In the genomic region with DNA sequence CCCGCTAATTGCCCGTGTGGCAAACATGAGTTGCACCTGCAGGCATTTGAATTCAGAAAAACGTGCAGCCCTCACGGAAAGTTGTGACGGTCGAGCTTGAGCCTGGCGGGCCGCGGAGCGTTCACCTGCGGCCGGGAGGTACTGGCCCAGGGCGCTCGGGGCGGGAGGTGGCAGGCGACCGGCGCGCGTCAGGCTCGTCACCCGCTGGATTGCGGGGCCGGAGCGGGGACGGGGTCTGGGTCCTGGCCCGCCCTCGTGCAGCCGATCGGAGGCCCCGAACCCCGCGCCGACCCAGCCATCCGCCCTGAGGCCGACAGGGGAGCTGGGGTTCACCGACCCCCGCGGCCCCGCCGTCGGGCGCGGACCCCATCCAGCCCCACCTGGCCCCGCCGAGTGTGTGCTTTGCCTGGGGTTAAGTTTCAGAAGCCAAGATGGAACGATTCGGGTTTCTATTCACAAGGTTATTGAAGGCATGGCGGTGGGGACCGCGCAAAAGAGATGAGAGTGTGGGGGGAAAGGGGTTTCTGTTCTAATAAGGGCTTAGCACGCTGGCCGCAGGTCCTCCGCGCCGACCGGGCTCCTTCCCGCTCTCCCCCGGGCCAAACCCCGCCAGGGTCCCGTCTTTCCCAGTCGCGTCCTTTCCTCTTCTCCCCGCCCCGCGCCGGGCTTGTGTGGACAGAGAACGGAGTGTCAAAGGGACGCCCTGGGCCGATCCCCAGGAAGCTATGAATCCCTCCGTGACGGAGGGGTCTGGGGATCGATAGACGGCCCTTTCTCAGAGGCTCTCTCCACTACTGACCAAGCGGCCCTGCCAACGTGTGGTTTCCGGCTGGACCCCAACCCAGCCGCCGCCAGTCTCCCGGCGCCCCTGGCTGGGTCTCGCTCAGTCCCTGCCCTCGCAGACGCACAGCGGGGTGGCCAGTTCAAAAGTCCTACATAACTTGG, we compare ENCODE assay signal across 8 cellular contexts. TPM values are rescaled to one million over a fixed set of nuclear protein-coding genes. Genes with fewer than 3 reads are reported as not detected.
DNase-seq lines count a peak whose midpoint lies in the region; ATAC-seq, FAIRE-seq and TF ChIP-seq lines count a peak whose summit lies in the region.

No MANE protein-coding gene starts in this region.

- CTCF ChIA-PET in OCI-LY7 (lab: Charles Lee; ENCODE audit: unreplicated experiment), result no interaction called here

- H3K27ac Mint-ChIP-seq in astrocyte (ENCODE audit: unreplicated experiment), result peak overlapping the region; percentile 83

- no peak overlapping the region for H3K27ac ChIP-seq in OCI-LY7 (ENCODE audit: low read depth, low read length, poor library complexity, severe bottlenecking)
- no peak overlapping the region for H3K27ac ChIP-seq in astrocyte (ENCODE audit: low read depth, low read length)
- H3K27ac ChIP-seq in sigmoid colon, result peak overlapping the region; percentile 86 to 89 (median 88)

- H3K36me3 ChIP-seq in OCI-LY7 (ENCODE audit: insufficient read depth, low read length) (no peaks in the 10 kb centered on the region), astrocyte (ENCODE audit: insufficient read depth, low read length) (no peaks in the 10 kb centered on the region), iPS-15b (ENCODE audit: control insufficient read depth, insufficient read depth, low read length) (no peaks in the 10 kb centered on the region), sigmoid colon (no peaks in the 10 kb centered on the region)

- WGBS in sigmoid colon, 2 donors, result 1% methylated on average over 85 of the region's 85 CpGs

- peaks cover 24% of the 10 kb centered on the region for H3K27me3 Mint-ChIP-seq in astrocyte (ENCODE audit: low read depth, unreplicated experiment)

- TF ChIP-seq POLR2A in sigmoid colon (IDR thresholded peaks at IDR 0.05), result no peak

- no peak for TF ChIP-seq CTCF in OCI-LY7 (conservative IDR thresholded peaks at IDR 0.05; ENCODE audit: low read length)
- TF ChIP-seq CTCF in astrocyte (IDR thresholded peaks at IDR 0.05; ENCODE audit: insufficient read depth, low read depth, low read length), result no peak
- TF ChIP-seq CTCF in sigmoid colon (IDR thresholded peaks at IDR 0.05), result no peak

- H3K9me3 ChIP-seq in OCI-LY7 (ENCODE audit: low read length) (no peaks in the 10 kb centered on the region), astrocyte (ENCODE audit: insufficient read depth, low read depth, low read length) (no peaks in the 10 kb centered on the region), iPS-15b (ENCODE audit: control insufficient read depth, insufficient read depth, low read length) (no peaks in the 10 kb centered on the region), sigmoid colon (no peaks in the 10 kb centered on the region)

- ATAC-seq in GM21529 (IDR thresholded peaks at IDR 0.05; ENCODE audit: unreplicated experiment), result no peak

- H2AFZ ChIP-seq in OCI-LY7 (ENCODE audit: low read length) (peak overlapping the region; percentile 92; the same call in 1 of the 2 replicates), astrocyte (ENCODE audit: low read depth, low read length) (peak overlapping the region; percentile 90)

- H3K4me2 ChIP-seq in OCI-LY7 (ENCODE audit: low read length) (peak overlapping the region; percentile 92), astrocyte (ENCODE audit: low read length) (peak overlapping the region; percentile 95)

- no TSS peak for BruUV-seq in OCI-LY7 (replicated peaks; lab: Mats Ljungman, UMichigan)

- POLR2A ChIA-PET in OCI-LY7 (lab: Charles Lee), result interaction anchor here (0.9 to 1.5 kb wide), 2 partner anchors 33 to 446 kb away, joined by 3 to 4 read pairs; partner anchors contain the start of gene HDDC2

- H3K79me2 ChIP-seq in OCI-LY7 (ENCODE audit: insufficient read depth, low read depth, low read length) (no peaks in the 10 kb centered on the region), astrocyte (ENCODE audit: insufficient read depth, low read length) (no peaks in the 10 kb centered on the region)

- peaks cover 57% of the 10 kb centered on the region for H3K27me3 ChIP-seq in astrocyte (ENCODE audit: insufficient read depth, low read length)
- H3K27me3 ChIP-seq in iPS-15b (ENCODE audit: control insufficient read depth, insufficient read depth, low read length), result no peaks in the 10 kb centered on the region
- peaks cover 0 to 44% (median 0%) of the 10 kb centered on the region in 3 donors for H3K27me3 ChIP-seq in sigmoid colon

- peak overlapping the region; percentile 73 for H3K4me3 ChIP-seq in OCI-LY7 (ENCODE audit: low read depth, low read length, poor library complexity, severe bottlenecking)
- H3K4me3 ChIP-seq in astrocyte (ENCODE audit: insufficient read depth, low read depth, low read length), result peak overlapping the region; percentile 70
- peak overlapping the region; percentile 71 for H3K4me3 ChIP-seq in iPS-15b (ENCODE audit: low read depth, low read length)
- peak overlapping the region; percentile 53 to 74 (median 70) for H3K4me3 ChIP-seq in sigmoid colon

- H3K4me1 ChIP-seq in OCI-LY7 (ENCODE audit: insufficient read depth, low read length, poor library complexity, severe bottlenecking) (peaks cover 46% of the 10 kb centered on the region), astrocyte (ENCODE audit: insufficient read depth, low read length) (peaks cover 15% of the 10 kb centered on the region), iPS-15b (ENCODE audit: control insufficient read depth, insufficient read depth, low read length) (peaks cover 10% of the 10 kb centered on the region), sigmoid colon (peaks cover 0 to 33% (median 21%) of the 10 kb centered on the region in 4 donors)

- TF ChIP-seq EP300 in sigmoid colon (IDR thresholded peaks at IDR 0.05), result no peak

- DNase-seq in NCI-H510A treated with DMSO at 0.1 percent for 48 hours (lab: John Stamatoyannopoulos, UW) (peak; percentile 38), NCI-H510A (lab: John Stamatoyannopoulos, UW) (no peak), OCI-LY7 (ENCODE audit: low spot score) (peak; percentile 29), astrocyte (ENCODE audit: low read depth) (no peak), sigmoid colon (peak; percentile 77), NCI-H1694 (lab: John Stamatoyannopoulos, UW) (no peak)

- H3K9me2 ChIP-seq in OCI-LY7 (ENCODE audit: insufficient read depth, low read length), result no peaks in the 10 kb centered on the region

- FAIRE-seq in astrocyte (lab: Jason Lieb, UNC), result no peak

- H4K20me1 ChIP-seq in OCI-LY7 (ENCODE audit: insufficient read depth, low read length) (no peaks in the 10 kb centered on the region), astrocyte (ENCODE audit: insufficient read depth, low read length) (no peaks in the 10 kb centered on the region)

- H3K4me1 Mint-ChIP-seq in astrocyte (ENCODE audit: low read depth, unreplicated experiment), result peaks cover 6% of the 10 kb centered on the region

- no peaks in the 10 kb centered on the region for H3K36me3 Mint-ChIP-seq in astrocyte (ENCODE audit: low read depth, unreplicated experiment)

- peak overlapping the region; percentile 74 for H3K9ac ChIP-seq in astrocyte (ENCODE audit: low read length)
- H3K9ac ChIP-seq in iPS-15b (ENCODE audit: low read depth, low read length), result peak overlapping the region; percentile 73

- H3K9me3 Mint-ChIP-seq in astrocyte (ENCODE audit: unreplicated experiment), result no peaks in the 10 kb centered on the region

- intact Hi-C loops in OCI-LY7 (cut with micrococcal nuclease; ENCODE audit: unreplicated experiment) (loop anchor here (2.0 to 5.0 kb wide), 2 partner anchors 33 to 151 kb away; no protein-coding TSS in a partner anchor), sigmoid colon (cut with DNase I) (loop anchor here (2.0 to 10.0 kb wide), 4 partner anchors 33 to 593 kb away; partner anchors contain the start of gene TPD52L1)

- peak overlapping the region; percentile 92 for H3K4me3 Mint-ChIP-seq in astrocyte (ENCODE audit: unreplicated experiment)

RNA-seq across cellular contexts. Expression of gene HEY2, which starts 1.6 kb away (rescaled TPM):
- total RNA-seq in OCI-LY7 (2014; rRNA removed; shearing (Covaris generic)), result 0.23 and 0.32 TPM in 2 replicates
- total RNA-seq in OCI-LY7 (2022) (1.3 and 2.0 TPM in 2 replicates), astrocyte (1.0 and 2.4 TPM in 2 replicates), sigmoid colon (1 to 10 TPM; 1.3 to 3.9 (median 2.1) TPM)
- polyA plus RNA-seq in sigmoid colon, result 1 to 10 TPM in 1 of 3 donors, not detected in 2; 1.2 TPM

RNA-seq across cellular contexts. Expression of gene NCOA7, which starts 42.9 kb away (rescaled TPM):
- total RNA-seq in OCI-LY7 (2014; rRNA removed; shearing (Covaris generic)), result 14.8 and 18.1 TPM in 2 replicates
- 49.0 and 52.2 TPM in 2 replicates for total RNA-seq in OCI-LY7 (2022)
- 25.4 and 26.0 TPM in 2 replicates for total RNA-seq in astrocyte
- 10 to 100 TPM; 21.3 to 28.6 (median 26.3) TPM for total RNA-seq in sigmoid colon
- polyA plus RNA-seq in sigmoid colon, result 10 to 100 TPM; 15.6 to 48.3 (median 39.6) TPM

Comparison
In these comparisons a context has a peak if more than half of its experiments do, and no peak if none do; other contexts are left out.
1. DNase-seq: peak in NCI-H510A treated with DMSO at 0.1 percent for 48 hours (single experiment), OCI-LY7 (single experiment) and sigmoid colon (single experiment); none in NCI-H510A (single experiment), astrocyte (single experiment) and NCI-H1694 (single experiment).
2. H3K27ac ChIP-seq: peak in sigmoid colon (4 of 4); none in OCI-LY7 (single experiment) and astrocyte (single experiment).
3. Peak in every context shown above with its lines, with median percentiles within 50 percentile points of each other: H3K4me3 ChIP-seq.